In the genomic region with DNA sequence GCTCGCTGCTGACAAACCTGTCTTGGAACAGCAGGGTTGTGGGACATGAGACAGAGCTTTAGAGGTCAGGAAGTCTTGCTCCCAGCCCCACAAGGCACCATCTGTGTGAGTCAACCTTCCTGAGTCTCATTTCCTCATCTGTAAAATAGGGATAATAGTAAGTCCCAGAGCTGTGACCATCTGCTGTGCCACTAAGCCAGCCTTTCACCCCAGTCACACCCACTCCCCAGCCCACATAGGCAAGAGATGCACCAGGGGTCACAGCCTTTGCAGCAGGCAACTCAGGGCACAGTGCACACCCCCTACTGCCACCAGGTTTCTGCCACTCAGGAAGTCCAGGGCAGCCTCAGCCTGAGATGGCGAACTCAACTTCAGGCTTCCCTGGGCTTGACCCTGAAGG, we compare ENCODE assay signal across 23 cellular contexts. TPM values are rescaled to one million over a fixed set of nuclear protein-coding genes. Genes with fewer than 3 reads are reported as not detected.
DNase-seq lines count a peak whose midpoint lies in the region; ATAC-seq and TF ChIP-seq lines count a peak whose summit lies in the region.
"Had no signal": no experiment of that assay in that cellular context is flagged by ENCODE, and none has a peak within 500 bp of the region (broad histone marks: within the 10 kb centered on the region; RNA-seq: fewer than 3 reads in every experiment).

No MANE protein-coding gene starts in this region.

- ATAC-seq in HCT116 (no peak), GM18861 (IDR thresholded peaks at IDR 0.05; ENCODE audit: unreplicated experiment) (no peak)
- ATAC-seq: gastroesophageal sphincter, GM12878, GM23338 had no signal

- peaks cover 86% of the 10 kb centered on the region for H3K4me1 Mint-ChIP-seq in CD14-positive monocyte

- no peak for TF ChIP-seq RAD21 in HCT116 (IDR thresholded peaks at IDR 0.05; ENCODE audit: low read depth)

- CTCF ChIA-PET in HCT116 (lab: Charles Lee) = interaction anchor here (1.1 to 1.4 kb wide), 2 partner anchors 9 to 330 kb away, joined by 3 to 5 read pairs; no protein-coding TSS in a partner anchor
- CTCF ChIA-PET in GM10248 (lab: Yijun Ruan, JAX) = interaction anchor here (1.0 to 7.8 kb wide), 6 partner anchors 9 to 529 kb away, joined by 3 to 45 read pairs (median 6); no protein-coding TSS in a partner anchor

- H3K27ac ChIP-seq in HCT116 (ENCODE audit: low read depth, low read length) = no peak overlapping the region
- H3K27ac ChIP-seq: colonic mucosa, epithelial cell of prostate, gastroesophageal sphincter, parathyroid adenoma, SJSA1, suprapubic skin had no signal

- no peak overlapping the region for H3K9ac ChIP-seq in HCT116 (ENCODE audit: low read length)
- H3K9ac ChIP-seq: parathyroid adenoma had no signal

- peak overlapping the region; percentile 31 for H3K4me2 ChIP-seq in HCT116 (ENCODE audit: low read length)
- H3K4me2 ChIP-seq: GM23338 had no signal

- peak overlapping the region; percentile 74 to 98 (median 96) for H3K27ac Mint-ChIP-seq in CD14-positive monocyte
- H3K27ac Mint-ChIP-seq: GM23338 had no signal

- DNase-seq in CD14-positive monocyte (ENCODE audit: low spot score) (peak; percentile 84), HCT116 (ENCODE audit: low read depth, low spot score) (no peak), SKM-1 (lab: John Stamatoyannopoulos, UW; ENCODE audit: unreplicated experiment) (peak; percentile 33), kidney tubule cell (ENCODE audit: low spot score) (peak; percentile 43), NCI-H1694 (lab: John Stamatoyannopoulos, UW) (no peak), GM10248 (ENCODE audit: extremely low spot score) (no peak)
- DNase-seq in NK-92 treated with Interleukin-12 subunit alpha and Interleukin-12 subunit beta, amount 100 ng/mL, for 24 hours (lab: John Stamatoyannopoulos, UW) = no peak
- DNase-seq: activated CD4-positive, alpha-beta T cell treated with anti-CD3 and anti-CD28 coated beads, Interleukin-2, amount 50 U/mL, for 48 hours; activated naive CD4-positive, alpha-beta T cell treated with anti-CD3 and anti-CD28 coated beads, Interleukin-2, amount 50 U/mL, for 16 hours; activated T-cell treated with anti-CD3 and anti-CD28 coated beads, Interleukin-2, amount 50 U/mL, for 1 hour; colonic mucosa; KG1; NCI-H1436 treated with DMSO at 0.1 percent for 48 hours; NCI-H226 had no signal

- H3K36me3 ChIP-seq in HCT116 (ENCODE audit: control insufficient read depth in 1 of 2, insufficient read depth in 2 of 2, low read length in 2 of 2) = no peaks in the 10 kb centered on the region
- H3K36me3 ChIP-seq: colonic mucosa, SJSA1 had no signal

- H3K27me3 ChIP-seq in HCT116 (ENCODE audit: insufficient read depth, low read length) = no peaks in the 10 kb centered on the region
- H3K27me3 ChIP-seq: colonic mucosa, SJSA1, suprapubic skin had no signal

- H3K9me3 ChIP-seq in HCT116 (ENCODE audit: control insufficient read depth in 1 of 2, insufficient read depth in 1 of 2, low read depth in 1 of 2, low read length in 2 of 2) = no peaks in the 10 kb centered on the region
- H3K9me3 ChIP-seq: colonic mucosa, gastroesophageal sphincter, SJSA1, suprapubic skin had no signal

- TF ChIP-seq POLR2A in HCT116 (IDR thresholded peaks at IDR 0.05; ENCODE audit: borderline replicate concordance, extremely low read depth, insufficient read depth, insufficient read length) = no peak

- H3K9me2 ChIP-seq in HCT116 (ENCODE audit: insufficient read depth) = no peaks in the 10 kb centered on the region

- no peak overlapping the region for H3K4me3 ChIP-seq in HCT116 (replicated peaks in 1 of 2; ENCODE audit: low read depth in 1 of 2, low read length in 2 of 2)
- H3K4me3 ChIP-seq: colonic mucosa, gastroesophageal sphincter, GM12878, GM23338, SJSA1, skin epidermis, suprapubic skin had no signal

- RAD21 ChIA-PET in HCT116 (lab: Charles Lee; ENCODE audit: low non-redundant PET in 1 of 2, low total read pairs in 2 of 2, uncharacterized antibody in 2 of 2, unreplicated experiment in 2 of 2) = no interaction called here

- H3K9me3 Mint-ChIP-seq in CD14-positive monocyte = peaks cover 0 to 4% (median 0%) of the 10 kb centered on the region in 7 donors
- H3K9me3 Mint-ChIP-seq: GM23338 had no signal

- H3K36me3 Mint-ChIP-seq in CD14-positive monocyte = peaks cover 10 to 18% of the 10 kb centered on the region in 2 donors

- no peaks in the 10 kb centered on the region for H3K79me2 ChIP-seq in HCT116 (ENCODE audit: insufficient read depth, low read length)
- H3K79me2 ChIP-seq: parathyroid adenoma had no signal

- H2AFZ ChIP-seq in HCT116 (ENCODE audit: low read depth, low read length, poor library complexity, severe bottlenecking) = no peak overlapping the region
- H2AFZ ChIP-seq: GM23338, parathyroid adenoma had no signal

- peaks cover 0 to 2% (median 0%) of the 10 kb centered on the region in 3 donors for H3K27me3 Mint-ChIP-seq in CD14-positive monocyte (ENCODE audit: low read depth in 3 of 3)

- intact Hi-C loops in CD14-positive monocyte (cut with micrococcal nuclease) (loop anchor here in 1 of 2 donors (1.0 kb wide), 1 partner anchor 10 kb away; no protein-coding TSS in a partner anchor), HCT116 (cut with micrococcal nuclease) (no loop called here)

- POLR2A ChIA-PET in HCT116 (lab: Charles Lee) (interaction anchor here (4.6 kb wide), 1 partner anchor 9 kb away, joined by 22 read pairs; no protein-coding TSS in a partner anchor), GM10248 (lab: Yijun Ruan, JAX) (no interaction called here)

- no peaks in the 10 kb centered on the region for H4K20me1 ChIP-seq in HCT116 (ENCODE audit: insufficient read depth)

- H3K4me3 Mint-ChIP-seq in CD14-positive monocyte = peak overlapping the region in 1 of 2 donors; percentile 57
- H3K4me3 Mint-ChIP-seq: GM23338 had no signal

- TF ChIP-seq CTCF in CD14-positive monocyte (IDR thresholded peaks at IDR 0.05) (no peak), HCT116 (IDR thresholded peaks at IDR 0.05 in 2 of 3, conservative IDR thresholded peaks at IDR 0.05 in 1 of 3; ENCODE audit: borderline replicate concordance in 1 of 3, insufficient read depth in 1 of 3, low read depth in 2 of 3, low read length in 2 of 3) (no peak), GM10248 (IDR thresholded peaks at IDR 0.05; ENCODE audit: control extremely low read depth, extremely low read depth, low read depth, missing control alignments) (no peak)

- peaks cover 22 to 40% of the 10 kb centered on the region in 2 experiments for H3K4me1 ChIP-seq in HCT116 (ENCODE audit: control insufficient read depth in 1 of 2, insufficient read depth in 2 of 2, low read length in 2 of 2)
- H3K4me1 ChIP-seq: colonic mucosa, gastroesophageal sphincter, parathyroid adenoma, suprapubic skin had no signal

- BruUV-seq in HCT116 (replicated peaks; lab: Mats Ljungman, UMichigan) = no TSS peak

TF ChIP-seq in HCT116, 20 proteins besides CTCF, POLR2A, EP300 and RAD21 (continues in another document):
- no peak for TF ChIP-seq EGR1 (IDR thresholded peaks at IDR 0.05; ENCODE audit: low read depth)
- no peak for TF ChIP-seq YY1 (IDR thresholded peaks at IDR 0.05; ENCODE audit: extremely low read depth, insufficient replicate concordance, low read depth, low read length)
- TF ChIP-seq SRF (IDR thresholded peaks at IDR 0.05; ENCODE audit: low read depth) = no peak
- TF ChIP-seq EZH2 (IDR thresholded peaks at IDR 0.05) = no peak
- TF ChIP-seq, protein P1, sequence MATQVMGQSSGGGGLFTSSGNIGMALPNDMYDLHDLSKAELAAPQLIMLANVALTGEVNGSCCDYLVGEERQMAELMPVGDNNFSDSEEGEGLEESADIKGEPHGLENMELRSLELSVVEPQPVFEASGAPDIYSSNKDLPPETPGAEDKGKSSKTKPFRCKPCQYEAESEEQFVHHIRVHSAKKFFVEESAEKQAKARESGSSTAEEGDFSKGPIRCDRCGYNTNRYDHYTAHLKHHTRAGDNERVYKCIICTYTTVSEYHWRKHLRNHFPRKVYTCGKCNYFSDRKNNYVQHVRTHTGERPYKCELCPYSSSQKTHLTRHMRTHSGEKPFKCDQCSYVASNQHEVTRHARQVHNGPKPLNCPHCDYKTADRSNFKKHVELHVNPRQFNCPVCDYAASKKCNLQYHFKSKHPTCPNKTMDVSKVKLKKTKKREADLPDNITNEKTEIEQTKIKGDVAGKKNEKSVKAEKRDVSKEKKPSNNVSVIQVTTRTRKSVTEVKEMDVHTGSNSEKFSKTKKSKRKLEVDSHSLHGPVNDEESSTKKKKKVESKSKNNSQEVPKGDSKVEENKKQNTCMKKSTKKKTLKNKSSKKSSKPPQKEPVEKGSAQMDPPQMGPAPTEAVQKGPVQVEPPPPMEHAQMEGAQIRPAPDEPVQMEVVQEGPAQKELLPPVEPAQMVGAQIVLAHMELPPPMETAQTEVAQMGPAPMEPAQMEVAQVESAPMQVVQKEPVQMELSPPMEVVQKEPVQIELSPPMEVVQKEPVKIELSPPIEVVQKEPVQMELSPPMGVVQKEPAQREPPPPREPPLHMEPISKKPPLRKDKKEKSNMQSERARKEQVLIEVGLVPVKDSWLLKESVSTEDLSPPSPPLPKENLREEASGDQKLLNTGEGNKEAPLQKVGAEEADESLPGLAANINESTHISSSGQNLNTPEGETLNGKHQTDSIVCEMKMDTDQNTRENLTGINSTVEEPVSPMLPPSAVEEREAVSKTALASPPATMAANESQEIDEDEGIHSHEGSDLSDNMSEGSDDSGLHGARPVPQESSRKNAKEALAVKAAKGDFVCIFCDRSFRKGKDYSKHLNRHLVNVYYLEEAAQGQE (IDR thresholded peaks at IDR 0.05; ENCODE audit: low read depth) = no peak
- no peak for TF ChIP-seq EZH2phosphoT487 (IDR thresholded peaks at IDR 0.05; ENCODE audit: borderline replicate concordance)
- TF ChIP-seq, protein P2, sequence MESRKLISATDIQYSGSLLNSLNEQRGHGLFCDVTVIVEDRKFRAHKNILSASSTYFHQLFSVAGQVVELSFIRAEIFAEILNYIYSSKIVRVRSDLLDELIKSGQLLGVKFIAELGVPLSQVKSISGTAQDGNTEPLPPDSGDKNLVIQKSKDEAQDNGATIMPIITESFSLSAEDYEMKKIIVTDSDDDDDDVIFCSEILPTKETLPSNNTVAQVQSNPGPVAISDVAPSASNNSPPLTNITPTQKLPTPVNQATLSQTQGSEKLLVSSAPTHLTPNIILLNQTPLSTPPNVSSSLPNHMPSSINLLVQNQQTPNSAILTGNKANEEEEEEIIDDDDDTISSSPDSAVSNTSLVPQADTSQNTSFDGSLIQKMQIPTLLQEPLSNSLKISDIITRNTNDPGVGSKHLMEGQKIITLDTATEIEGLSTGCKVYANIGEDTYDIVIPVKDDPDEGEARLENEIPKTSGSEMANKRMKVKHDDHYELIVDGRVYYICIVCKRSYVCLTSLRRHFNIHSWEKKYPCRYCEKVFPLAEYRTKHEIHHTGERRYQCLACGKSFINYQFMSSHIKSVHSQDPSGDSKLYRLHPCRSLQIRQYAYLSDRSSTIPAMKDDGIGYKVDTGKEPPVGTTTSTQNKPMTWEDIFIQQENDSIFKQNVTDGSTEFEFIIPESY (IDR thresholded peaks at IDR 0.05; ENCODE audit: extremely low read depth, insufficient replicate concordance, low read length) = no peak

RNA-seq across cellular contexts. Expression of a gene that starts 29.4 kb away (rescaled TPM):
- polyA plus RNA-seq in CD14-positive monocyte = 10 to 100 TPM in 1 of 2 donors, 1 to 10 TPM in 1; 8.2 to 10.5 TPM
- total RNA-seq in HCT116 (2021; ENCODE audit: unreplicated experiment) = not detected
- 0.04 and 0.16 TPM in 2 replicates for polyA plus RNA-seq in HCT116 (2012)

RNA-seq across cellular contexts. Expression of a gene that starts 48.2 kb away (rescaled TPM):
- polyA plus RNA-seq in CD14-positive monocyte = 10 to 100 TPM; 16.6 to 28.4 TPM
- total RNA-seq in HCT116 (2021; ENCODE audit: unreplicated experiment) = 5.9 TPM
- 5.5 and 6.5 TPM in 2 replicates for polyA plus RNA-seq in HCT116 (2012)

Comparison
In these comparisons a context has a peak if more than half of its experiments do, and no peak if none do; other contexts are left out.
1. DNase-seq: peak in CD14-positive monocyte (single experiment), SKM-1 (single experiment) and kidney tubule cell (single experiment); none in HCT116 (single experiment), NCI-H1694 (single experiment), GM10248 (single experiment) and NK-92 treated with Interleukin-12 subunit alpha and Interleukin-12 subunit beta, amount 100 ng/mL, for 24 hours (single experiment).